In the genomic region with DNA sequence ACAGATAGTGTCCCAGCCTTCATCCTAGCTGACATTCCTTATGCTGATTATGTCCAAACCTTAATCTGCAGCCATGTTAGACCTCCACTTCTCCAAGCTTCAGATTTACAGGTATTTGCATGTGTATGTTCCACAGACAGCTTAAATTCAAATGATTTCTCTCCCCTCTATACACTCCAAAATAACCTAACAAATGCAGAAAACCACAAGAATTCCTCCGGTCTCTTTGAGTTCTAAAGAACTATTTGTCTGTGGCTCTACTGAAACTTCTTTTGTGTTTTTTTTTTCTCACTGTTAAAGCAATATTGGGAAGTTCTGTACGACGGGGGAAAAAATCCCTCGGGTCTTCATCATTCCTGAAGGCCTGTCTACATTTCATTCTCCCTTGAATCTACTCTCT, we compare ENCODE assay signal across 1 cellular context.
TF ChIP-seq lines count a peak whose summit lies in the region.

No MANE protein-coding gene starts in this region.

TF ChIP-seq in GM23338, 12 proteins besides CTCF, POLR2A, EP300 and RAD21 (continued from another document):
- TF ChIP-seq, protein P1, sequence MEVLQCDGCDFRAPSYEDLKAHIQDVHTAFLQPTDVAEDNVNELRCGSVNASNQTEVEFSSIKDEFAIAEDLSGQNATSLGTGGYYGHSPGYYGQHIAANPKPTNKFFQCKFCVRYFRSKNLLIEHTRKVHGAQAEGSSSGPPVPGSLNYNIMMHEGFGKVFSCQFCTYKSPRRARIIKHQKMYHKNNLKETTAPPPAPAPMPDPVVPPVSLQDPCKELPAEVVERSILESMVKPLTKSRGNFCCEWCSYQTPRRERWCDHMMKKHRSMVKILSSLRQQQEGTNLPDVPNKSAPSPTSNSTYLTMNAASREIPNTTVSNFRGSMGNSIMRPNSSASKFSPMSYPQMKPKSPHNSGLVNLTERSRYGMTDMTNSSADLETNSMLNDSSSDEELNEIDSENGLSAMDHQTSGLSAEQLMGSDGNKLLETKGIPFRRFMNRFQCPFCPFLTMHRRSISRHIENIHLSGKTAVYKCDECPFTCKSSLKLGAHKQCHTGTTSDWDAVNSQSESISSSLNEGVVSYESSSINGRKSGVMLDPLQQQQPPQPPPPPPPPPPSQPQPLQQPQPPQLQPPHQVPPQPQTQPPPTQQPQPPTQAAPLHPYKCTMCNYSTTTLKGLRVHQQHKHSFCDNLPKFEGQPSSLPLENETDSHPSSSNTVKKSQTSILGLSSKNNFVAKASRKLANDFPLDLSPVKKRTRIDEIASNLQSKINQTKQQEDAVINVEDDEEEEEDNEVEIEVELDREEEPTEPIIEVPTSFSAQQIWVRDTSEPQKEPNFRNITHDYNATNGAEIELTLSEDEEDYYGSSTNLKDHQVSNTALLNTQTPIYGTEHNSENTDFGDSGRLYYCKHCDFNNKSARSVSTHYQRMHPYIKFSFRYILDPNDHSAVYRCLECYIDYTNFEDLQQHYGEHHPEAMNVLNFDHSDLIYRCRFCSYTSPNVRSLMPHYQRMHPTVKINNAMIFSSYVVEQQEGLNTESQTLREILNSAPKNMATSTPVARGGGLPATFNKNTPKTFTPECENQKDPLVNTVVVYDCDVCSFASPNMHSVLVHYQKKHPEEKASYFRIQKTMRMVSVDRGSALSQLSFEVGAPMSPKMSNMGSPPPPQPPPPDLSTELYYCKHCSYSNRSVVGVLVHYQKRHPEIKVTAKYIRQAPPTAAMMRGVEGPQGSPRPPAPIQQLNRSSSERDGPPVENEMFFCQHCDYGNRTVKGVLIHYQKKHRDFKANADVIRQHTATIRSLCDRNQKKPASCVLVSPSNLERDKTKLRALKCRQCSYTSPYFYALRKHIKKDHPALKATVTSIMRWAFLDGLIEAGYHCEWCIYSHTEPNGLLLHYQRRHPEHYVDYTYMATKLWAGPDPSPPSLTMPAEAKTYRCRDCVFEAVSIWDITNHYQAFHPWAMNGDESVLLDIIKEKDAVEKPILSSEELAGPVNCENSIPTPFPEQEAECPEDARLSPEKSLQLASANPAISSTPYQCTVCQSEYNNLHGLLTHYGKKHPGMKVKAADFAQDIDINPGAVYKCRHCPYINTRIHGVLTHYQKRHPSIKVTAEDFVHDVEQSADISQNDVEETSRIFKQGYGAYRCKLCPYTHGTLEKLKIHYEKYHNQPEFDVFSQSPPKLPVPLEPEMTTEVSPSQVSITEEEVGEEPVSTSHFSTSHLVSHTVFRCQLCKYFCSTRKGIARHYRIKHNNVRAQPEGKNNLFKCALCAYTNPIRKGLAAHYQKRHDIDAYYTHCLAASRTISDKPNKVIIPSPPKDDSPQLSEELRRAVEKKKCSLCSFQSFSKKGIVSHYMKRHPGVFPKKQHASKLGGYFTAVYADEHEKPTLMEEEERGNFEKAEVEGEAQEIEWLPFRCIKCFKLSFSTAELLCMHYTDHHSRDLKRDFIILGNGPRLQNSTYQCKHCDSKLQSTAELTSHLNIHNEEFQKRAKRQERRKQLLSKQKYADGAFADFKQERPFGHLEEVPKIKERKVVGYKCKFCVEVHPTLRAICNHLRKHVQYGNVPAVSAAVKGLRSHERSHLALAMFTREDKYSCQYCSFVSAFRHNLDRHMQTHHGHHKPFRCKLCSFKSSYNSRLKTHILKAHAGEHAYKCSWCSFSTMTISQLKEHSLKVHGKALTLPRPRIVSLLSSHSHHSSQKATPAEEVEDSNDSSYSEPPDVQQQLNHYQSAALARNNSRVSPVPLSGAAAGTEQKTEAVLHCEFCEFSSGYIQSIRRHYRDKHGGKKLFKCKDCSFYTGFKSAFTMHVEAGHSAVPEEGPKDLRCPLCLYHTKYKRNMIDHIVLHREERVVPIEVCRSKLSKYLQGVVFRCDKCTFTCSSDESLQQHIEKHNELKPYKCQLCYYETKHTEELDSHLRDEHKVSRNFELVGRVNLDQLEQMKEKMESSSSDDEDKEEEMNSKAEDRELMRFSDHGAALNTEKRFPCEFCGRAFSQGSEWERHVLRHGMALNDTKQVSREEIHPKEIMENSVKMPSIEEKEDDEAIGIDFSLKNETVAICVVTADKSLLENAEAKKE (CRISPR knock-in tag; IDR thresholded peaks at IDR 0.05), result no peak
- TF ChIP-seq, protein P2, sequence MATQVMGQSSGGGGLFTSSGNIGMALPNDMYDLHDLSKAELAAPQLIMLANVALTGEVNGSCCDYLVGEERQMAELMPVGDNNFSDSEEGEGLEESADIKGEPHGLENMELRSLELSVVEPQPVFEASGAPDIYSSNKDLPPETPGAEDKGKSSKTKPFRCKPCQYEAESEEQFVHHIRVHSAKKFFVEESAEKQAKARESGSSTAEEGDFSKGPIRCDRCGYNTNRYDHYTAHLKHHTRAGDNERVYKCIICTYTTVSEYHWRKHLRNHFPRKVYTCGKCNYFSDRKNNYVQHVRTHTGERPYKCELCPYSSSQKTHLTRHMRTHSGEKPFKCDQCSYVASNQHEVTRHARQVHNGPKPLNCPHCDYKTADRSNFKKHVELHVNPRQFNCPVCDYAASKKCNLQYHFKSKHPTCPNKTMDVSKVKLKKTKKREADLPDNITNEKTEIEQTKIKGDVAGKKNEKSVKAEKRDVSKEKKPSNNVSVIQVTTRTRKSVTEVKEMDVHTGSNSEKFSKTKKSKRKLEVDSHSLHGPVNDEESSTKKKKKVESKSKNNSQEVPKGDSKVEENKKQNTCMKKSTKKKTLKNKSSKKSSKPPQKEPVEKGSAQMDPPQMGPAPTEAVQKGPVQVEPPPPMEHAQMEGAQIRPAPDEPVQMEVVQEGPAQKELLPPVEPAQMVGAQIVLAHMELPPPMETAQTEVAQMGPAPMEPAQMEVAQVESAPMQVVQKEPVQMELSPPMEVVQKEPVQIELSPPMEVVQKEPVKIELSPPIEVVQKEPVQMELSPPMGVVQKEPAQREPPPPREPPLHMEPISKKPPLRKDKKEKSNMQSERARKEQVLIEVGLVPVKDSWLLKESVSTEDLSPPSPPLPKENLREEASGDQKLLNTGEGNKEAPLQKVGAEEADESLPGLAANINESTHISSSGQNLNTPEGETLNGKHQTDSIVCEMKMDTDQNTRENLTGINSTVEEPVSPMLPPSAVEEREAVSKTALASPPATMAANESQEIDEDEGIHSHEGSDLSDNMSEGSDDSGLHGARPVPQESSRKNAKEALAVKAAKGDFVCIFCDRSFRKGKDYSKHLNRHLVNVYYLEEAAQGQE (IDR thresholded peaks at IDR 0.05; ENCODE audit: unreplicated experiment), result no peak
- TF ChIP-seq EZH2 (IDR thresholded peaks at IDR 0.05; ENCODE audit: low read depth, unreplicated experiment) (no peak), EZH2phosphoT487 (IDR thresholded peaks at IDR 0.05; ENCODE audit: unreplicated experiment) (no peak), ZNF331 (CRISPR knock-in tag; IDR thresholded peaks at IDR 0.05; ENCODE audit: low read depth) (no peak), JUNB (IDR thresholded peaks at IDR 0.05; ENCODE audit: unreplicated experiment) (no peak), NANOG (IDR thresholded peaks at IDR 0.05; ENCODE audit: borderline replicate concordance) (no peak)
